37 cellular contexts compared by ENCODE assay signal in genomic region chr19:580274-580835, GRCh38. TPM values are rescaled to one million over a fixed set of nuclear protein-coding genes. Genes with fewer than 3 reads are reported as not detected.
"Had no signal": no experiment of that assay in that cellular context is flagged by ENCODE, and none has a peak within 500 bp of the region (broad histone marks: within the 10 kb centered on the region; RNA-seq: fewer than 3 reads in every experiment).

No MANE protein-coding gene starts in this region.

- ATAC-seq: activated CD4-positive, alpha-beta T cell treated with anti-CD3 and anti-CD28 coated beads for 36 hours; activated CD4-positive, CD25-positive, alpha-beta regulatory T cell treated with anti-CD3 and anti-CD28 coated beads, Interleukin-2, amount 50 U/mL, for 24 hours; activated CD8-positive, alpha-beta T cell treated with anti-CD3 and anti-CD28 coated beads, Interleukin-2, amount 10 ng/mL, durations not matched to agents 7 days and 5 days; PC-3; WTC11 had no signal

- H3K4me3 Mint-ChIP-seq: activated CD4-positive, alpha-beta T cell treated with anti-CD3 and anti-CD28 coated beads for 36 hours; activated CD4-positive, alpha-beta T cell treated with anti-CD3 and anti-CD28 coated beads, Interleukin-2, amount 10 ng/mL, durations not matched to agents 7 days and 5 days; activated CD8-positive, alpha-beta T cell treated with anti-CD3 and anti-CD28 coated beads, Interleukin-2, amount 10 ng/mL, durations not matched to agents 7 days and 5 days; activated naive CD4-positive, alpha-beta T cell treated with anti-CD3 and anti-CD28 coated beads, Interleukin-2, amount 10 ng/mL, durations not matched to agents 7 days and 5 days; activated naive CD8-positive, alpha-beta T cell treated with anti-CD3 and anti-CD28 coated beads for 36 hours; T-helper 1 cell treated with Interleukin-12 subunit alpha and Interleukin-12 subunit beta and Interleukin-4 antibody, amounts not matched to agents 30 μg/mL and 1 μg/mL, for 36 hours; T-helper 2 cell treated with Interferon-gamma antibody and Interleukin-4, amounts not matched to agents 5 μg/mL and 100 μg/mL, for 36 hours; WTC11 had no signal

- H3K27ac ChIP-seq: brain microvascular endothelial cell, KMS-11, SJSA1 had no signal

- H3K9ac ChIP-seq: KMS-11, SK-N-SH had no signal

- H3K27me3 ChIP-seq: brain microvascular endothelial cell, SJSA1 had no signal

- H3K27me3 Mint-ChIP-seq: activated CD4-positive, alpha-beta T cell treated with anti-CD3 and anti-CD28 coated beads for 36 hours; activated CD4-positive, alpha-beta T cell treated with anti-CD3 and anti-CD28 coated beads, Interleukin-2, amount 10 ng/mL, durations not matched to agents 7 days and 5 days; activated naive CD4-positive, alpha-beta T cell treated with anti-CD3 and anti-CD28 coated beads, Interleukin-2, amount 10 ng/mL, durations not matched to agents 7 days and 5 days; activated naive CD8-positive, alpha-beta T cell treated with anti-CD3 and anti-CD28 coated beads for 36 hours had no signal

- H3K27ac Mint-ChIP-seq: activated CD4-positive, alpha-beta T cell treated with anti-CD3 and anti-CD28 coated beads for 36 hours; activated CD4-positive, alpha-beta T cell treated with anti-CD3 and anti-CD28 coated beads, Interleukin-2, amount 10 ng/mL, durations not matched to agents 7 days and 5 days; activated CD8-positive, alpha-beta T cell treated with anti-CD3 and anti-CD28 coated beads, Interleukin-2, amount 10 ng/mL, durations not matched to agents 7 days and 5 days; activated naive CD4-positive, alpha-beta T cell treated with anti-CD3 and anti-CD28 coated beads, Interleukin-2, amount 10 ng/mL, durations not matched to agents 7 days and 5 days; activated naive CD8-positive, alpha-beta T cell treated with anti-CD3 and anti-CD28 coated beads for 36 hours; T-helper 1 cell treated with Interleukin-12 subunit alpha and Interleukin-12 subunit beta and Interleukin-4 antibody, amounts not matched to agents 30 μg/mL and 1 μg/mL, for 36 hours; T-helper 2 cell treated with Interferon-gamma antibody and Interleukin-4, amounts not matched to agents 5 μg/mL and 100 μg/mL, for 36 hours; WTC11 had no signal

- FAIRE-seq: RCC 7860, TTC549 had no signal

- H3K9me3 ChIP-seq: SJSA1, SK-N-SH had no signal

- H3K4me2 ChIP-seq: KMS-11, SK-N-SH had no signal

- DNase-seq: activated CD4-positive, alpha-beta T cell treated with anti-CD3 and anti-CD28 coated beads for 36 hours; activated CD4-positive, alpha-beta T cell treated with anti-CD3 and anti-CD28 coated beads, Interleukin-2, amount 10 ng/mL, durations not matched to agents 7 days and 5 days; activated CD4-positive, alpha-beta T cell treated with anti-CD3 and anti-CD28 coated beads, Interleukin-2, amount 50 U/mL, for 48 hours; activated CD8-positive, alpha-beta T cell treated with anti-CD3 and anti-CD28 coated beads, Interleukin-2, amount 10 ng/mL, durations not matched to agents 7 days and 5 days; activated effector memory CD4-positive, alpha-beta T cell treated with Interleukin-2 at 50 U/mL for 16 hours; activated naive CD4-positive, alpha-beta T cell treated with anti-CD3 and anti-CD28 coated beads, Interleukin-2, amount 10 ng/mL, durations not matched to agents 7 days and 5 days; activated naive CD8-positive, alpha-beta T cell treated with anti-CD3 and anti-CD28 coated beads for 36 hours; activated T-cell treated with anti-CD3 and anti-CD28 coated beads, Interleukin-2, amount 50 U/mL, for 48 hours; amniotic stem cell; brain microvascular endothelial cell; central memory CD4-positive, alpha-beta T cell; MM.1S; MV-4-11; NCI-H1092 treated with DMSO at 0.1 percent for 48 hours; NCI-H1417; NCI-H146; NCI-H187; NCI-H2029 treated with DMSO at 0.1 percent for 48 hours; NCI-H2107; NCI-H2171; NCI-H510A; NCI-H526; NCI-H748 treated with DMSO at 0.1 percent for 48 hours; NK-92 treated with Interleukin-12 subunit alpha and Interleukin-12 subunit beta, amount 100 ng/mL, for 24 hours; PC-3; SHP77 treated with DMSO at 0.1 percent for 48 hours; SK-N-SH had no signal

- H3K9me3 Mint-ChIP-seq: activated CD4-positive, alpha-beta T cell treated with anti-CD3 and anti-CD28 coated beads, Interleukin-2, amount 10 ng/mL, durations not matched to agents 7 days and 5 days; activated naive CD4-positive, alpha-beta T cell treated with anti-CD3 and anti-CD28 coated beads, Interleukin-2, amount 10 ng/mL, durations not matched to agents 7 days and 5 days; activated naive CD8-positive, alpha-beta T cell treated with anti-CD3 and anti-CD28 coated beads for 36 hours; T-helper 1 cell treated with Interleukin-12 subunit alpha and Interleukin-12 subunit beta and Interleukin-4 antibody, amounts not matched to agents 30 μg/mL and 1 μg/mL, for 36 hours; T-helper 2 cell treated with Interferon-gamma antibody and Interleukin-4, amounts not matched to agents 5 μg/mL and 100 μg/mL, for 36 hours; WTC11 had no signal

- H3K4me3 ChIP-seq: SJSA1 had no signal

RNA-seq across cellular contexts. Expression of gene GZMM, which starts 36.5 kb away (rescaled TPM):
- total RNA-seq: cerebellum, LHCN-M2, PC-3, SJSA1 had no signal
- polyA plus RNA-seq: SK-N-SH had no signal
